Comparison of ENCODE assay signal across 2 cellular contexts in genomic region chr9:69975681-69976080, GRCh38.
TF ChIP-seq lines count a peak whose summit lies in the region.

No MANE protein-coding gene starts in this region.

TF ChIP-seq in SK-N-SH, 30 proteins besides CTCF, POLR2A, EP300 and RAD21 (continued from another document):
- no peak for TF ChIP-seq NRF1 (IDR thresholded peaks at IDR 0.05; ENCODE audit: low read depth, low read length)
- TF ChIP-seq TAF1 (IDR thresholded peaks at IDR 0.05; ENCODE audit: borderline replicate concordance, low read depth, low read length), result no peak
- no peak for TF ChIP-seq NFIC (IDR thresholded peaks at IDR 0.05; ENCODE audit: borderline replicate concordance)
- TF ChIP-seq RFX5 (IDR thresholded peaks at IDR 0.05; ENCODE audit: low read length), result no peak
- no peak for TF ChIP-seq TCF12 (IDR thresholded peaks at IDR 0.05)
- TF ChIP-seq RXRA (IDR thresholded peaks at IDR 0.05; ENCODE audit: borderline replicate concordance, low read depth), result no peak
- no peak for TF ChIP-seq FOXJ3 (CRISPR knock-in tag; IDR thresholded peaks at IDR 0.05)
TF ChIP-seq in SK-N-SH: peak in this region for 0.

TF ChIP-seq in SK-N-SH treated with all-trans-retinoic acid at 6 μM for 48 hours, 23 proteins besides CTCF, POLR2A, EP300 and RAD21 (continued from another document):
- TF ChIP-seq POU6F1 (CRISPR knock-in tag; IDR thresholded peaks at IDR 0.05; ENCODE audit: borderline replicate concordance, low read depth) (no peak), BACH2 (CRISPR knock-in tag; IDR thresholded peaks at IDR 0.05; ENCODE audit: borderline replicate concordance) (no peak), ZFP3 (CRISPR knock-in tag; IDR thresholded peaks at IDR 0.05) (no peak), PATZ1 (CRISPR knock-in tag; IDR thresholded peaks at IDR 0.05; ENCODE audit: borderline replicate concordance) (no peak)
